Comparison of ENCODE assay signal across 10 cellular contexts in genomic region chr5:17594255-17594654, GRCh38. TPM values are rescaled to one million over a fixed set of nuclear protein-coding genes. Genes with fewer than 3 reads are reported as not detected.
DNase-seq lines count a peak whose midpoint lies in the region; TF ChIP-seq lines count a peak whose summit lies in the region.
"Not testable (repeated sequence)": the region's sequence is repeated elsewhere in the genome, so short reads cannot be mapped to it uniquely, and the experiment has no call there.
"Had no signal": no experiment of that assay in that cellular context is flagged by ENCODE, and none has a peak within 500 bp of the region (broad histone marks: within the 10 kb centered on the region; RNA-seq: fewer than 3 reads in every experiment).

TSS of gene TAF11L9 (minus strand) at chr5:17594394.

- H3K27me3 ChIP-seq in MG63, result not testable (repeated sequence)

- TF ChIP-seq CTCF in chondrocyte (IDR thresholded peaks at IDR 0.05); neural crest cell (conservative IDR thresholded peaks at IDR 0.05); type B pancreatic cell (conservative IDR thresholded peaks at IDR 0.05): not testable (repeated sequence)

- H3K27ac Mint-ChIP-seq in chondrocyte (ENCODE audit: unreplicated experiment); neural crest cell (ENCODE audit: unreplicated experiment); type B pancreatic cell: not testable (repeated sequence)

- peak; percentile 23 for DNase-seq in MG63
- DNase-seq in activated CD4-positive, CD25-positive, alpha-beta regulatory T cell treated with anti-CD3 and anti-CD28 coated beads, Interleukin-2, amount 50 U/mL, for 72 hours, result peak; percentile 30
- peak; percentile 99 for DNase-seq in chondrocyte (ENCODE audit: low spot score)
- peak; percentile 5 for DNase-seq in neural crest cell (ENCODE audit: low read depth, low spot score)
- DNase-seq in posterior vena cava (ENCODE audit: low spot score), result peak; percentile 42
- DNase-seq in type B pancreatic cell (ENCODE audit: extremely low spot score, unreplicated experiment), result peak; percentile 81

- not testable (repeated sequence) for H3K4me1 Mint-ChIP-seq in chondrocyte (ENCODE audit: low read depth); neural crest cell; type B pancreatic cell (ENCODE audit: unreplicated experiment)

- intact Hi-C loops in posterior vena cava (cut with DNase I), result not testable (repeated sequence)

- not testable (repeated sequence) for H3K9me3 Mint-ChIP-seq in chondrocyte (ENCODE audit: low read depth); neural crest cell; type B pancreatic cell

- H3K36me3 Mint-ChIP-seq in chondrocyte (ENCODE audit: low read depth); neural crest cell (ENCODE audit: low read depth); type B pancreatic cell: not testable (repeated sequence)

- H3K4me3 ChIP-seq in MG63, result not testable (repeated sequence)

- not testable (repeated sequence) for H3K36me3 ChIP-seq in MG63

- H3K9me3 ChIP-seq in MG63, result not testable (repeated sequence)

- H3K4me3 Mint-ChIP-seq in chondrocyte (ENCODE audit: unreplicated experiment); neural crest cell; type B pancreatic cell: not testable (repeated sequence)

- H3K27me3 Mint-ChIP-seq in chondrocyte (ENCODE audit: low read depth); neural crest cell (ENCODE audit: low read depth); type B pancreatic cell: not testable (repeated sequence)

RNA-seq across cellular contexts. Expression of gene TAF11L9, which starts in this region (rescaled TPM):
- total RNA-seq in MG63 (2014; rRNA removed; shearing (Covaris generic); ENCODE audit: low replicate concordance), result not detected in 2 replicates
- not detected in 3 replicates for total RNA-seq in chondrocyte
- total RNA-seq in neural crest cell, result not detected in 2 replicates
- not detected for total RNA-seq in posterior vena cava
- not detected in 2 replicates for total RNA-seq in type B pancreatic cell (ENCODE audit: low replicate concordance)
- total RNA-seq: A673; CD4-positive, alpha-beta memory T cell; CD4-positive, CD25-positive, alpha-beta regulatory T cell; CD8-positive, alpha-beta memory T cell had no signal

Comparison
In these comparisons a context has a peak if more than half of its experiments do, and no peak if none do; other contexts are left out.
1. Peak in DNase-seq in MG63; RNA of the gene not detected or under 1 TPM.
2. Peak in DNase-seq in chondrocyte; RNA of the gene not detected or under 1 TPM.
3. Peak in DNase-seq in neural crest cell; RNA of the gene not detected or under 1 TPM.
4. Peak in DNase-seq in posterior vena cava; RNA of the gene not detected or under 1 TPM.
5. Peak in DNase-seq in type B pancreatic cell; RNA of the gene not detected or under 1 TPM.
6. DNase-seq: peak in every context shown above with its lines; median percentile 99 in chondrocyte; 81 in type B pancreatic cell; 42 in posterior vena cava; 30 in activated CD4-positive, CD25-positive, alpha-beta regulatory T cell treated with anti-CD3 and anti-CD28 coated beads, Interleukin-2, amount 50 U/mL, for 72 hours; 23 in MG63; 5 in neural crest cell.